In genomic region chr18:64052772-64053171, GRCh38 we compare ENCODE assay signal across 35 cellular contexts.
"Had no signal": no experiment of that assay in that cellular context is flagged by ENCODE, and none has a peak within 500 bp of the region (broad histone marks: within the 10 kb centered on the region; RNA-seq: fewer than 3 reads in every experiment).

No MANE protein-coding gene starts in this region.

- H3K4me2 ChIP-seq: KMS-11 had no signal

- DNase-seq: Karpas-422, Kasumi-1, MG63, MM.1S, MV-4-11, NCI-H1048, NCI-H1092, NCI-H1092 treated with DMSO at 0.1 percent for 48 hours, NCI-H1105, NCI-H1105 treated with DMSO at 0.1 percent for 48 hours, NCI-H1417, NCI-H1417 treated with DMSO at 0.1 percent for 48 hours, NCI-H1436, NCI-H1436 treated with DMSO at 0.1 percent for 48 hours, NCI-H146, NCI-H1694, NCI-H1694 treated with DMSO at 0.1 percent for 48 hours, NCI-H187, NCI-H187 treated with DMSO at 0.1 percent for 48 hours, NCI-H1930, NCI-H2029, NCI-H2029 treated with DMSO at 0.1 percent for 48 hours, NCI-H2081, NCI-H2081 treated with DMSO at 0.1 percent for 48 hours, NCI-H2107, NCI-H2171, NCI-H2171 treated with DMSO at 0.1 percent for 48 hours, NCI-H2227 treated with DMSO at 0.1 percent for 48 hours, NCI-H226, NCI-H345, NCI-H446, NCI-H446 treated with DMSO at 0.1 percent for 48 hours, NCI-H510A, NCI-H510A treated with DMSO at 0.1 percent for 48 hours had no signal

- H3K9ac ChIP-seq: KMS-11 had no signal

- H3K27ac ChIP-seq: KMS-11 had no signal

- H3K9me3 ChIP-seq: MG63 had no signal

- H3K36me3 ChIP-seq: MG63 had no signal

- H3K4me3 ChIP-seq: MG63 had no signal

- H3K27me3 ChIP-seq: MG63 had no signal
